8 cellular contexts compared by ENCODE assay signal in genomic region chr6:32190054-32190945, GRCh38. TPM values are rescaled to one million over a fixed set of nuclear protein-coding genes. Genes with fewer than 3 reads are reported as not detected.
DNase-seq lines count a peak whose midpoint lies in the region; ATAC-seq and TF ChIP-seq lines count a peak whose summit lies in the region.

A gene with protein sequence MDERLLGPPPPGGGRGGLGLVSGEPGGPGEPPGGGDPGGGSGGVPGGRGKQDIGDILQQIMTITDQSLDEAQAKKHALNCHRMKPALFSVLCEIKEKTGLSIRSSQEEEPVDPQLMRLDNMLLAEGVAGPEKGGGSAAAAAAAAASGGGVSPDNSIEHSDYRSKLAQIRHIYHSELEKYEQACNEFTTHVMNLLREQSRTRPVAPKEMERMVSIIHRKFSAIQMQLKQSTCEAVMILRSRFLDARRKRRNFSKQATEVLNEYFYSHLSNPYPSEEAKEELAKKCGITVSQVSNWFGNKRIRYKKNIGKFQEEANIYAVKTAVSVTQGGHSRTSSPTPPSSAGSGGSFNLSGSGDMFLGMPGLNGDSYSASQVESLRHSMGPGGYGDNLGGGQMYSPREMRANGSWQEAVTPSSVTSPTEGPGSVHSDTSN (minus strand): TSS chr6:32190202. CDS start chr6:32189915, 287 bp downstream.

- CTCF ChIA-PET in CD4-positive, alpha-beta memory T cell (lab: Charles Lee; ENCODE audit: partially characterized antibody), result interaction anchor here (0.9 to 3.3 kb wide), 4 partner anchors 10 to 72 kb away, joined by 3 to 18 read pairs (median 8); no protein-coding TSS in a partner anchor

- H3K4me3 ChIP-seq in CD4-positive, alpha-beta memory T cell (ENCODE audit: low read length in 2 of 2), result peak within 1 kb of the TSS; percentile 81 to 99
- peak within 1 kb of the TSS; percentile 69 to 93 (median 87) for H3K4me3 ChIP-seq in esophagus squamous epithelium

- peaks cover 48 to 85% (median 55%) of the 10 kb centered on the region in 4 donors for H3K4me1 Mint-ChIP-seq in CD4-positive, alpha-beta memory T cell

- no peaks in the 10 kb centered on the region for H3K9me3 ChIP-seq in CD4-positive, alpha-beta memory T cell (ENCODE audit: control insufficient read depth in 1 of 2, low read length in 2 of 2)
- H3K9me3 ChIP-seq in esophagus squamous epithelium, result no peaks in the 10 kb centered on the region

- no peaks in the 10 kb centered on the region for H3K27me3 ChIP-seq in CD4-positive, alpha-beta memory T cell (ENCODE audit: insufficient read depth, low read length)
- no peaks in the 10 kb centered on the region for H3K27me3 ChIP-seq in esophagus squamous epithelium

- H3K4me3 Mint-ChIP-seq in CD4-positive, alpha-beta memory T cell, result peak within 1 kb of the TSS; percentile 98 to 100 (median 99)

- peak in 2 of 4 donors; percentile 69 to 88 for TF ChIP-seq POLR2A in esophagus squamous epithelium (IDR thresholded peaks at IDR 0.05)

- H3K36me3 ChIP-seq in CD4-positive, alpha-beta memory T cell (ENCODE audit: insufficient read depth, low read length), result peaks cover 22% of the 10 kb centered on the region
- H3K36me3 ChIP-seq in esophagus squamous epithelium, result peaks cover 9 to 25% (median 13%) of the 10 kb centered on the region in 3 donors

- peak; percentile 61 for ATAC-seq in GM21423 (IDR thresholded peaks at IDR 0.05; ENCODE audit: unreplicated experiment)

- H3K27ac Mint-ChIP-seq in CD4-positive, alpha-beta memory T cell, result peak within 1 kb of the TSS; percentile 93 to 100 (median 99)

- peaks cover 53 to 63% of the 10 kb centered on the region in 2 donors for H3K36me3 Mint-ChIP-seq in CD4-positive, alpha-beta memory T cell

- WGBS in esophagus squamous epithelium, 2 donors, result 1 to 2% methylated on average over 8 to 11 of the region's 25 CpGs

- H3K27ac ChIP-seq in CD4-positive, alpha-beta memory T cell (ENCODE audit: low read depth, low read length), result peak within 1 kb of the TSS; percentile 98
- peak within 1 kb of the TSS; percentile 95 to 99 (median 98) for H3K27ac ChIP-seq in esophagus squamous epithelium

- DNase-seq in CD4-positive, alpha-beta memory T cell, result peak; percentile 73 to 85 (median 76)
- DNase-seq in KG1 (lab: John Stamatoyannopoulos, UW), result peak; percentile 44
- peak; percentile 83 for DNase-seq in RKO (ENCODE audit: low spot score)
- peak; percentile 72 for DNase-seq in activated T-helper 1 cell treated with Interleukin-2 at 50 U/mL for 16 hours (ENCODE audit: low read depth)
- DNase-seq in esophagus squamous epithelium (lab: John Stamatoyannopoulos, UW), result peak; percentile 70
- DNase-seq in myocyte (ENCODE audit: low read depth), result peak; percentile 90
- DNase-seq in stimulated activated CD8-positive, alpha-beta memory T cell treated with anti-CD3 and anti-CD28 coated beads, Interleukin-7, amount 100 ng/mL, for 4 hours (ENCODE audit: low read depth in 2 of 2), result peak; percentile 78

- H3K9me3 Mint-ChIP-seq in CD4-positive, alpha-beta memory T cell, result peaks cover 0 to 2% (median 0%) of the 10 kb centered on the region in 8 donors

- H3K4me1 ChIP-seq in CD4-positive, alpha-beta memory T cell (ENCODE audit: insufficient read depth, low read length), result peaks cover 65% of the 10 kb centered on the region
- peaks cover 22 to 94% (median 53%) of the 10 kb centered on the region in 3 donors for H3K4me1 ChIP-seq in esophagus squamous epithelium

- POLR2A ChIA-PET in CD4-positive, alpha-beta memory T cell (lab: Charles Lee; ENCODE audit: partially characterized antibody), result interaction anchor here (0.7 to 12.7 kb wide), 13 partner anchors 11 to 1087 kb away, joined by 3 to 408 read pairs (median 3); partner anchors contain the start of genes AGPAT1, ATF6B, B3GALT4 and BAG6

- no peak for TF ChIP-seq CTCF in esophagus squamous epithelium (IDR thresholded peaks at IDR 0.05)

- intact Hi-C loops in CD4-positive, alpha-beta memory T cell (cut with micrococcal nuclease), result loop anchor here (1.0 to 10.0 kb wide), 5 partner anchors 12 to 1225 kb away; partner anchors contain the start of genes ATF6B, CUTA, HSD17B8 and PHF1
- intact Hi-C loops in esophagus squamous epithelium (cut with DNase I), result no loop called here

- H3K27me3 Mint-ChIP-seq in CD4-positive, alpha-beta memory T cell, result no peaks in the 10 kb centered on the region

RNA-seq across cellular contexts. Expression of the gene that starts here (rescaled TPM):
- 100 to 1,000 TPM; 188 to 192 TPM for total RNA-seq in CD4-positive, alpha-beta memory T cell
- 1 to 10 TPM in 1 of 2 donors, under 1 TPM in 1; 0.57 to 1.8 TPM for polyA plus RNA-seq in CD4-positive, alpha-beta memory T cell
- 10 to 100 TPM; 27.1 to 40.2 (median 28.9) TPM for total RNA-seq in esophagus squamous epithelium
- 25.1 and 29.0 TPM in 2 replicates for total RNA-seq in myocyte
- 45.6 TPM for polyA plus RNA-seq in myocyte (2012)

Comparison
In these comparisons a context has a peak if more than half of its experiments do, and no peak if none do; other contexts are left out.
1. Peak in every context shown above with its lines: DNase-seq, ATAC-seq, H3K4me3 ChIP-seq and H3K27ac ChIP-seq.